In the genomic region with DNA sequence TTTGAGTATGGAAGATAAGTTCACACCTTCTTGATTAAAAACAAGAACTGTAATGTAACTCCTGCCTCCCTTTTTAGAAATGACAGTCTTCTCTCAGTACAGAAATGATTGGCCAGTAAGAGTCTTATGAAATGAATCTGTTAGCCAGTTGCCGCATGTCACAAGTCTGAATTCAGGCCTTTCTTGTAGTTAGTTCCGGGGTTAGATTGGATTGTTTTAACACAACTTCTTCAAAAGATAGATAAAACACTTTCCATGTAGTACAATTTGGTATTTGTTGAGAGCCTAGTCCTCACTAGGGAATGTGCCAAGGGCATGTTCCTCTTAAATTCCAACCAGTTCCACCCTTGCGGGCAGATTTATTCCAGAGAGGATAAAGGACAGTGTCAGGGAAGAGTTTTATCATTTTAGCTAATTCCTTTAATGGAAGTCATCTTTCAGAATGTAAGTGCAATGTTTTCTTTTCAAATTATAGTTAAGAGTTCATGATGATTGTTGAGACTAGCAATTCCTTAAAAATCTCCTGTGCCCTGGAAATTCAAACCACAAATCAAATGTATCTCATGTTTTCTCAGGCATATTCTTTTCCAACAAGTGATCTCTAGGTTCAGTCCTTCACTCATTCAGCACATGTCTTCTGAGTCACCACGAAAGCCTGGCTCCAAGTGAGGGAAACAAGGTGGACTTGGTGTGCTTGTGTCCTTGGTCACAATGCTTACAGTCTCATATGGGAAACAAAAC, we compare ENCODE assay signal across 9 cellular contexts. TPM values are rescaled to one million over a fixed set of nuclear protein-coding genes. Genes with fewer than 3 reads are reported as not detected.
DNase-seq lines count a peak whose midpoint lies in the region; ATAC-seq and TF ChIP-seq lines count a peak whose summit lies in the region.
"Had no signal": no experiment of that assay in that cellular context is flagged by ENCODE, and none has a peak within 500 bp of the region (broad histone marks: within the 10 kb centered on the region; RNA-seq: fewer than 3 reads in every experiment).

No MANE protein-coding gene starts in this region.

- H3K4me1 ChIP-seq in ovary (ENCODE audit: insufficient read depth), result peaks cover 15% of the 10 kb centered on the region

- no peak overlapping the region for H3K27ac ChIP-seq in ovary
- H3K27ac ChIP-seq: parathyroid adenoma had no signal

- DNase-seq in GM13977 (ENCODE audit: low spot score), result peak; percentile 82
- DNase-seq in LHCN-M2 (ENCODE audit: low read depth), result peak; percentile 95
- peak; percentile 86 to 92 for DNase-seq in foreskin fibroblast
- no peak for DNase-seq in HK-2 (ENCODE audit: unreplicated experiment)
- DNase-seq in ovary, result no peak
- DNase-seq in LoVo (ENCODE audit: low spot score), result no peak
- DNase-seq in middle frontal gyrus (ENCODE audit: extremely low spot score, low spot score), result no peak

- no peak for TF ChIP-seq POLR2A in ovary (IDR thresholded peaks at IDR 0.05)

- no peak for TF ChIP-seq EP300 in ovary (IDR thresholded peaks at IDR 0.05)

- TF ChIP-seq CTCF in GM13977 (IDR thresholded peaks at IDR 0.05; ENCODE audit: extremely low read depth, insufficient read depth, missing control alignments) (no peak), foreskin fibroblast (IDR thresholded peaks at IDR 0.05; ENCODE audit: low read depth, low read length) (no peak), ovary (IDR thresholded peaks at IDR 0.05) (no peak)

- 17 to 30% (median 18%) methylated on average over 4 of the region's 4 CpGs for WGBS in ovary, 3 donors

- H3K36me3 ChIP-seq in ovary, result no peaks in the 10 kb centered on the region

- H3K4me3 ChIP-seq in foreskin fibroblast (ENCODE audit: low read depth in 1 of 2, low read length in 2 of 2), result no peak overlapping the region
- H3K4me3 ChIP-seq in ovary, result no peak overlapping the region

- in situ Hi-C loops in GM13977 (cut with MboI; ENCODE audit: low pct_unique_long_range_greater_than_20kb, low sequenced_read_pairs, unreplicated experiment), result no loop called here

- ATAC-seq in GM21717 (IDR thresholded peaks at IDR 0.05; ENCODE audit: unreplicated experiment), result peak; percentile 55

- no peaks in the 10 kb centered on the region for H3K27me3 ChIP-seq in ovary

- intact Hi-C loops in ovary (cut with DNase I), result no loop called here

- H3K9me3 ChIP-seq in ovary, result no peaks in the 10 kb centered on the region

RNA-seq across cellular contexts. Expression of gene FHIP2A, which starts 4.1 kb away (rescaled TPM):
- total RNA-seq in LHCN-M2 (2014; rRNA removed) (19.1 and 19.3 TPM in 2 replicates), ovary (10 to 100 TPM; 25.2 to 40.3 (median 33.4) TPM)
- 12.4 TPM for polyA plus RNA-seq in LHCN-M2 (2012)
- polyA plus RNA-seq in ovary, result 10 to 100 TPM; 11.9 to 20.7 TPM

Comparison
In these comparisons a context has a peak if more than half of its experiments do, and no peak if none do; other contexts are left out.
1. DNase-seq: peak in GM13977 (single experiment), LHCN-M2 (single experiment) and foreskin fibroblast (2 of 2); none in HK-2 (single experiment), ovary (0 of 5), LoVo (single experiment) and middle frontal gyrus (single experiment).